In the genomic region with DNA sequence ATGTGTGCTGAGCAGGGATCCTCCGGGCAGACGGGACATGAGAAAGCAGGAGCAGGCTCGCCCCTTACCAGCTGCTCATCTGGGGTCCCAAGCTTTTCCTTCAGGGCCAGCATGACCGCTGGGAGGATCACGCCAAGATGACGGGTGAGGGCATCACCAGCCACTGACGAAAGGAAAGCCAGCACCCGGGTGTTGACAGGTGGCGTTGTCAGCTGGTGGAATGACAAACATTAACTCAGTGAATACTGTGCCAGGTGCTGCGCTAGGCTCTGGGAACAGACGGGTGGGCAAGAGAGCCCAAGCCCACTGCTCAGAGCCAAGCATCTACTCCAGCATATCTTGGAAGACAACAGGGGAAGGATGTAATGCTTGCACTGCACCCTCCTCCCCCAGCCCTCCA, we compare ENCODE assay signal across 32 cellular contexts.
"Had no signal": no experiment of that assay in that cellular context is flagged by ENCODE, and none has a peak within 500 bp of the region (broad histone marks: within the 10 kb centered on the region; RNA-seq: fewer than 3 reads in every experiment).

No MANE protein-coding gene starts in this region.

- H3K27ac ChIP-seq: ascending aorta, colonic mucosa, SJSA1 had no signal

- H3K4me3 ChIP-seq: ascending aorta, colonic mucosa, SJSA1 had no signal

- H3K27ac Mint-ChIP-seq: activated CD4-positive, alpha-beta memory T cell treated with anti-CD3 and anti-CD28 coated beads, Interleukin-2, amount 10 ng/mL, durations not matched to agents 7 days and 5 days; activated CD8-positive, alpha-beta memory T cell treated with anti-CD3 and anti-CD28 coated beads, Interleukin-2, amount 10 ng/mL, durations not matched to agents 7 days and 5 days; T-helper 1 cell treated with Interleukin-12 subunit alpha and Interleukin-12 subunit beta and Interleukin-4 antibody, amounts not matched to agents 30 μg/mL and 1 μg/mL, for 36 hours; T-helper 2 cell treated with Interferon-gamma antibody and Interleukin-4, amounts not matched to agents 5 μg/mL and 100 μg/mL, for 36 hours had no signal

- H3K4me1 ChIP-seq: ascending aorta, colonic mucosa had no signal

- DNase-seq: activated CD4-positive, alpha-beta memory T cell treated with anti-CD3 and anti-CD28 coated beads, Interleukin-2, amount 10 ng/mL, durations not matched to agents 7 days and 5 days; activated CD4-positive, alpha-beta T cell treated with anti-CD3 and anti-CD28 coated beads for 1 hour; activated CD4-positive, alpha-beta T cell treated with anti-CD3 and anti-CD28 coated beads for 48 hours; activated CD4-positive, CD25-positive, alpha-beta regulatory T cell; activated CD8-positive, alpha-beta memory T cell treated with anti-CD3 and anti-CD28 coated beads for 24 hours; activated CD8-positive, alpha-beta memory T cell treated with anti-CD3 and anti-CD28 coated beads, Interleukin-2, amount 10 ng/mL, durations not matched to agents 7 days and 5 days; activated CD8-positive, alpha-beta memory T cell treated with anti-CD3 and anti-CD28 coated beads, Interleukin-2, amount 50 U/mL, for 48 hours; activated effector memory CD4-positive, alpha-beta T cell treated with Interleukin-2 at 50 U/mL for 16 hours; activated naive CD4-positive, alpha-beta T cell treated with anti-CD3 and anti-CD28 coated beads, Interleukin-2, amount 50 U/mL, for 16 hours; activated naive CD8-positive, alpha-beta T cell treated with anti-CD3 and anti-CD28 coated beads for 36 hours; activated T-cell treated with anti-CD3 and anti-CD28 coated beads, Interleukin-2, amount 50 U/mL, for 48 hours; amniotic stem cell; cerebellar nuclear complex; colonic mucosa; NCI-H1092 treated with DMSO at 0.1 percent for 48 hours; NCI-H1417; NCI-H146; NCI-H187; NCI-H2029 treated with DMSO at 0.1 percent for 48 hours; NCI-H2107; NCI-H2171; NCI-H510A; NCI-H526; NCI-H748 treated with DMSO at 0.1 percent for 48 hours; OCI-M1; SHP77; SK-N-SH; WERI-Rb-1 had no signal

- H3K4me3 Mint-ChIP-seq: activated CD4-positive, alpha-beta memory T cell treated with anti-CD3 and anti-CD28 coated beads, Interleukin-2, amount 10 ng/mL, durations not matched to agents 7 days and 5 days; activated CD8-positive, alpha-beta memory T cell treated with anti-CD3 and anti-CD28 coated beads, Interleukin-2, amount 10 ng/mL, durations not matched to agents 7 days and 5 days; activated naive CD8-positive, alpha-beta T cell treated with anti-CD3 and anti-CD28 coated beads for 36 hours; T-helper 1 cell treated with Interleukin-12 subunit alpha and Interleukin-12 subunit beta and Interleukin-4 antibody, amounts not matched to agents 30 μg/mL and 1 μg/mL, for 36 hours; T-helper 2 cell treated with Interferon-gamma antibody and Interleukin-4, amounts not matched to agents 5 μg/mL and 100 μg/mL, for 36 hours had no signal

- H3K9ac ChIP-seq: SK-N-SH had no signal

- H3K27me3 Mint-ChIP-seq: activated CD4-positive, alpha-beta memory T cell treated with anti-CD3 and anti-CD28 coated beads, Interleukin-2, amount 10 ng/mL, durations not matched to agents 7 days and 5 days; activated CD8-positive, alpha-beta memory T cell treated with anti-CD3 and anti-CD28 coated beads, Interleukin-2, amount 10 ng/mL, durations not matched to agents 7 days and 5 days; activated naive CD8-positive, alpha-beta T cell treated with anti-CD3 and anti-CD28 coated beads for 36 hours had no signal

- H3K4me2 ChIP-seq: SK-N-SH had no signal

- ATAC-seq: activated CD8-positive, alpha-beta memory T cell treated with anti-CD3 and anti-CD28 coated beads, Interleukin-2, amount 10 ng/mL, durations not matched to agents 7 days and 5 days had no signal

- H3K9me3 ChIP-seq: ascending aorta, colonic mucosa, SJSA1, SK-N-SH had no signal

- H3K4me1 Mint-ChIP-seq: activated CD4-positive, alpha-beta memory T cell treated with anti-CD3 and anti-CD28 coated beads, Interleukin-2, amount 10 ng/mL, durations not matched to agents 7 days and 5 days; activated naive CD8-positive, alpha-beta T cell treated with anti-CD3 and anti-CD28 coated beads for 36 hours had no signal

- H3K27me3 ChIP-seq: ascending aorta, colonic mucosa, SJSA1 had no signal

- H3K9me3 Mint-ChIP-seq: activated CD4-positive, alpha-beta memory T cell treated with anti-CD3 and anti-CD28 coated beads, Interleukin-2, amount 10 ng/mL, durations not matched to agents 7 days and 5 days; activated naive CD8-positive, alpha-beta T cell treated with anti-CD3 and anti-CD28 coated beads for 36 hours; T-helper 1 cell treated with Interleukin-12 subunit alpha and Interleukin-12 subunit beta and Interleukin-4 antibody, amounts not matched to agents 30 μg/mL and 1 μg/mL, for 36 hours; T-helper 2 cell treated with Interferon-gamma antibody and Interleukin-4, amounts not matched to agents 5 μg/mL and 100 μg/mL, for 36 hours had no signal
